In the genomic region with DNA sequence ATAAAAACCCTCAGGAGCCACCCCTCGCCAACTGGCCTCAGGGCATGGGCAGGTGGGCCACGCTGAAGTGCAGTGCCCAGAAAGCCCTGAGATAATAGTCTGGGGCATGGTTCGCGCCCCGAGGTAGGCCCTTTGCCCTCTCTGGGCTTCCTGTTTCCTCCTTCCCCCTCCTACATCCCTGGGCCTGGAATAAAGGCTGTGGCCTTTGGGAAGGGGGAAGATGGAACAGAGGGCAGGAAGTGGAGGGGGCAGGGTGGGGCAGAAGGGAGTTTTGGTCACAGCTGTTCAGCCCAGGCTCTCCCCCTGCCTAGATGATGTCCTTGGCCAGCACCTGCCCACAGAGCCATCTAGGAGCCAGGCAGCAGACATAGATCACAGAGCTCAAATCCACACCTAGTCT, we compare ENCODE assay signal across 9 cellular contexts. TPM values are rescaled to one million over a fixed set of nuclear protein-coding genes. Genes with fewer than 3 reads are reported as not detected.
DNase-seq lines count a peak whose midpoint lies in the region; ATAC-seq, FAIRE-seq and TF ChIP-seq lines count a peak whose summit lies in the region.
"Had no signal": no experiment of that assay in that cellular context is flagged by ENCODE, and none has a peak within 500 bp of the region (broad histone marks: within the 10 kb centered on the region; RNA-seq: fewer than 3 reads in every experiment).

No MANE protein-coding gene starts in this region.

- H3K27ac ChIP-seq in neutrophil: peak overlapping the region; percentile 63

- no peak overlapping the region for H3K4me3 Mint-ChIP-seq in endothelial cell (ENCODE audit: unreplicated experiment)

- peaks cover 28 to 33% of the 10 kb centered on the region in 2 experiments for H3K4me1 ChIP-seq in neutrophil (ENCODE audit: control insufficient read depth in 1 of 2, insufficient read depth in 1 of 2, low read depth in 1 of 2, low read length in 1 of 2)

- peaks cover 6% of the 10 kb centered on the region for H3K9me3 ChIP-seq in neutrophil
- H3K9me3 ChIP-seq: MG63 had no signal

- ATAC-seq in GM21367 (IDR thresholded peaks at IDR 0.05; ENCODE audit: unreplicated experiment) (no peak), GM21619 (IDR thresholded peaks at IDR 0.05; ENCODE audit: unreplicated experiment) (no peak)

- peaks cover 72% of the 10 kb centered on the region for H3K36me3 ChIP-seq in neutrophil

- TF ChIP-seq CTCF in endothelial cell (IDR thresholded peaks at IDR 0.05; ENCODE audit: unreplicated experiment) (no peak), neutrophil (IDR thresholded peaks at IDR 0.05) (no peak)

- DNase-seq in CD1c-positive myeloid dendritic cell (ENCODE audit: extremely low spot score) (peak; percentile 54), NCI-H2196 (lab: John Stamatoyannopoulos, UW; ENCODE audit: unreplicated experiment) (peak; percentile 51), endothelial cell (ENCODE audit: low spot score) (no peak), frontal cortex (ENCODE audit: low spot score in 2 of 2) (no peak), anterior cingulate cortex (lab: John Stamatoyannopoulos, UW) (no peak)
- DNase-seq: MG63 had no signal

- peaks cover 13% of the 10 kb centered on the region for H3K27me3 Mint-ChIP-seq in endothelial cell (ENCODE audit: unreplicated experiment)

- peak overlapping the region; percentile 52 for H3K27ac Mint-ChIP-seq in endothelial cell (ENCODE audit: unreplicated experiment)

- H3K9me3 Mint-ChIP-seq in endothelial cell (ENCODE audit: unreplicated experiment): no peaks in the 10 kb centered on the region

- H3K27me3 ChIP-seq in neutrophil: no peaks in the 10 kb centered on the region
- H3K27me3 ChIP-seq: MG63 had no signal

- H3K36me3 Mint-ChIP-seq in endothelial cell (ENCODE audit: low read depth, unreplicated experiment): peaks cover 43% of the 10 kb centered on the region

- FAIRE-seq in frontal cortex (lab: Jason Lieb, UNC): no peak

- peaks cover 46% of the 10 kb centered on the region for H3K4me1 Mint-ChIP-seq in endothelial cell (ENCODE audit: unreplicated experiment)

- H3K4me3 ChIP-seq in neutrophil (ENCODE audit: low read depth in 1 of 2, low read length in 1 of 2): no peak overlapping the region
- H3K4me3 ChIP-seq: MG63 had no signal

RNA-seq across cellular contexts. Expression of gene CSRNP1, which starts 11.3 kb away (rescaled TPM):
- total RNA-seq in endothelial cell (ENCODE audit: unreplicated experiment): 20.8 TPM
- total RNA-seq in frontal cortex: 2.4 TPM

RNA-seq across cellular contexts. Expression of gene TTC21A, which starts 34.6 kb away (rescaled TPM):
- total RNA-seq in endothelial cell (ENCODE audit: unreplicated experiment) (41.7 TPM), frontal cortex (3.7 TPM)

RNA-seq across cellular contexts. Expression of gene GORASP1, which starts 34.6 kb away (rescaled TPM):
- total RNA-seq in endothelial cell (ENCODE audit: unreplicated experiment) (130 TPM), frontal cortex (20.4 TPM)

RNA-seq across cellular contexts. Expression of gene XIRP1, which starts 50.3 kb away (rescaled TPM):
- total RNA-seq in endothelial cell (ENCODE audit: unreplicated experiment) (0.21 TPM), frontal cortex (not detected)

Comparison
In these comparisons a context has a peak if more than half of its experiments do, and no peak if none do; other contexts are left out.
1. DNase-seq: peak in CD1c-positive myeloid dendritic cell (single experiment) and NCI-H2196 (single experiment); none in endothelial cell (single experiment), frontal cortex (0 of 2) and anterior cingulate cortex (0 of 58).